In genomic region chr1:222098382-222098781, GRCh38 we compare ENCODE assay signal across 2 cellular contexts.
TF ChIP-seq lines count a peak whose summit lies in the region.

No MANE protein-coding gene starts in this region.

TF ChIP-seq in liver, 16 proteins besides CTCF, POLR2A, EP300 and RAD21 (continued from another document):
- TF ChIP-seq ATF3 (IDR thresholded peaks at IDR 0.05) (no peak), NR2F2 (IDR thresholded peaks at IDR 0.05) (no peak)

TF ChIP-seq in HepG2, 621 proteins besides CTCF, POLR2A, EP300 and RAD21 (continued from another document):
- TF ChIP-seq NFAT5 (CRISPR knock-in tag; IDR thresholded peaks at IDR 0.05) = no peak
- TF ChIP-seq RFXAP (CRISPR knock-in tag; IDR thresholded peaks at IDR 0.05; ENCODE audit: borderline replicate concordance) = no peak
- no peak for TF ChIP-seq NCOA5 (CRISPR knock-in tag; IDR thresholded peaks at IDR 0.05)
- no peak for TF ChIP-seq ZNF207 (IDR thresholded peaks at IDR 0.05; ENCODE audit: borderline replicate concordance)
- no peak for TF ChIP-seq ZNF550 (CRISPR knock-in tag; IDR thresholded peaks at IDR 0.05; ENCODE audit: borderline replicate concordance)
- no peak for TF ChIP-seq AGO2 (optimal IDR thresholded peaks at IDR 0.05; ENCODE audit: low read depth, low read length)
- TF ChIP-seq SETDB1 (CRISPR knock-in tag; IDR thresholded peaks at IDR 0.05; ENCODE audit: borderline replicate concordance) = no peak
TF ChIP-seq in HepG2: peak in this region for 0.
